ENCODE assay signal across 20 cellular contexts in genomic region chr13:25677956-25678355, GRCh38.
"Had no signal": no experiment of that assay in that cellular context is flagged by ENCODE, and none has a peak within 500 bp of the region (broad histone marks: within the 10 kb centered on the region; RNA-seq: fewer than 3 reads in every experiment).

No MANE protein-coding gene starts in this region.

- H3K9ac ChIP-seq: KMS-11 had no signal

- H3K4me2 ChIP-seq: KMS-11 had no signal

- H3K27me3 ChIP-seq: SJSA1 had no signal

- DNase-seq: Kasumi-1, MG63, NCI-H1092, NCI-H1105 treated with DMSO at 0.1 percent for 48 hours, NCI-H1417 treated with DMSO at 0.1 percent for 48 hours, NCI-H146, NCI-H1930, NCI-H2081, NCI-H226, NCI-H446, NCI-H510A, NCI-H69, NCI-H774, Right ventricle myocardium superior, SIG-M5 had no signal

- H3K27ac ChIP-seq: HL-60, KMS-11, SJSA1, SK-N-MC had no signal

- H3K4me3 ChIP-seq: K562, MG63, SJSA1, SK-N-MC had no signal

- H3K9me3 ChIP-seq: MG63, SJSA1 had no signal

- H3K36me3 ChIP-seq: MG63, SJSA1 had no signal

- ATAC-seq: K562 had no signal

- H3K4me1 ChIP-seq: SJSA1 had no signal
